15 cellular contexts compared by ENCODE assay signal in the genomic region with DNA sequence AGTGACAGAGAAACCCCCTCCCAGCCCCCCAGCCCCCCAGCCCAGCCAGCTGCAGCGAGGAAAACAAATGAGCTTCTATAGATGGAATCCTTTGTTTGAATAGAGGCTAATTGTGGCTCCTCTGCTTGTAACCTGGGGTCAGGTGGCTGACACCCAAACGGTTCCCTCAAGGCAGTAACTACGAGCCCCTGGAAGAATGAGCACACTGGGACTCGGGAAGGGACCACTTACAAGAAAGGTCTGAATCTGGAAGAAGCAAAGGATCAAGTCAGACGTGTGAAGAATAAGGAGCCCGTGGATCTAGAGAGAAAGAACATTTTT.
A peak's percentile ranks its signal among the peaks of the same experiment; 100 is the strongest.
DNase-seq lines count a peak whose midpoint lies in the region; FAIRE-seq and TF ChIP-seq lines count a peak whose summit lies in the region.
"Had no signal": no experiment of that assay in that cellular context is flagged by ENCODE, and none has a peak within 500 bp of the region (broad histone marks: within the 10 kb centered on the region; RNA-seq: fewer than 3 reads in every experiment).

No MANE protein-coding gene starts in this region.

- peak overlapping the region; percentile 66 for H3K4me2 ChIP-seq in astrocyte (ENCODE audit: low read length)

- no peak for TF ChIP-seq EP300 in stomach (IDR thresholded peaks at IDR 0.05)

- H3K4me1 Mint-ChIP-seq in activated naive CD4-positive, alpha-beta T cell treated with anti-CD3 and anti-CD28 coated beads for 36 hours (ENCODE audit: low read depth): peaks cover 56% of the 10 kb centered on the region
- peaks cover 5% of the 10 kb centered on the region for H3K4me1 Mint-ChIP-seq in astrocyte (ENCODE audit: low read depth, unreplicated experiment)

- H3K27me3 Mint-ChIP-seq in activated naive CD4-positive, alpha-beta T cell treated with anti-CD3 and anti-CD28 coated beads for 36 hours (ENCODE audit: low read depth): no peaks in the 10 kb centered on the region
- H3K27me3 Mint-ChIP-seq in astrocyte (ENCODE audit: low read depth, unreplicated experiment): no peaks in the 10 kb centered on the region

- no peak overlapping the region for H2AFZ ChIP-seq in astrocyte (ENCODE audit: low read depth, low read length)

- H3K4me3 ChIP-seq in astrocyte (ENCODE audit: insufficient read depth, low read depth, low read length) (no peak overlapping the region), stomach (no peak overlapping the region)
- H3K4me3 ChIP-seq: esophagus squamous epithelium, prostate gland had no signal

- FAIRE-seq in astrocyte (lab: Jason Lieb, UNC): no peak

- no peak overlapping the region for H3K9ac ChIP-seq in astrocyte (ENCODE audit: low read length)

- peaks cover 11% of the 10 kb centered on the region for H3K4me1 ChIP-seq in astrocyte (ENCODE audit: insufficient read depth, low read length)
- H3K4me1 ChIP-seq in stomach: peaks cover 25 to 41% (median 38%) of the 10 kb centered on the region in 4 donors
- H3K4me1 ChIP-seq: prostate gland had no signal

- no peak for TF ChIP-seq POLR2A in stomach (IDR thresholded peaks at IDR 0.05)

- H4K20me1 ChIP-seq in astrocyte (ENCODE audit: insufficient read depth, low read length): no peaks in the 10 kb centered on the region

- no peaks in the 10 kb centered on the region for H3K79me2 ChIP-seq in astrocyte (ENCODE audit: insufficient read depth, low read length)

- no peaks in the 10 kb centered on the region for H3K9me3 Mint-ChIP-seq in activated naive CD4-positive, alpha-beta T cell treated with anti-CD3 and anti-CD28 coated beads for 36 hours
- no peaks in the 10 kb centered on the region for H3K9me3 Mint-ChIP-seq in astrocyte (ENCODE audit: unreplicated experiment)

- H3K9me3 ChIP-seq in astrocyte (ENCODE audit: insufficient read depth, low read depth, low read length) (no peaks in the 10 kb centered on the region), stomach (no peaks in the 10 kb centered on the region)
- H3K9me3 ChIP-seq: esophagus squamous epithelium, prostate gland had no signal

- TF ChIP-seq CTCF in astrocyte (IDR thresholded peaks at IDR 0.05; ENCODE audit: insufficient read depth, low read depth, low read length): no peak
- TF ChIP-seq CTCF in stomach (IDR thresholded peaks at IDR 0.05): no peak

- H3K27ac ChIP-seq in astrocyte (ENCODE audit: low read depth, low read length) (no peak overlapping the region), stomach (peak overlapping the region in 4 of 5 donors; percentile 81 to 91 (median 86))
- H3K27ac ChIP-seq: prostate gland had no signal

- no peak overlapping the region for H3K4me3 Mint-ChIP-seq in activated naive CD4-positive, alpha-beta T cell treated with anti-CD3 and anti-CD28 coated beads for 36 hours
- no peak overlapping the region for H3K4me3 Mint-ChIP-seq in astrocyte (ENCODE audit: unreplicated experiment)

- CTCF ChIA-PET in activated naive CD4-positive, alpha-beta T cell treated with anti-CD3 and anti-CD28 coated beads for 36 hours (lab: Charles Lee): interaction anchor here (1.6 kb wide), 1 partner anchor 108 kb away, joined by 6 read pairs; no protein-coding TSS in a partner anchor

- WGBS in stomach, 5 donors: 52 to 62% (median 57%) methylated on average over 6 of the region's 6 CpGs

- H3K27me3 ChIP-seq in astrocyte (ENCODE audit: insufficient read depth, low read length) (no peaks in the 10 kb centered on the region), stomach (no peaks in the 10 kb centered on the region)
- H3K27me3 ChIP-seq: esophagus squamous epithelium had no signal

- H3K36me3 ChIP-seq in astrocyte (ENCODE audit: insufficient read depth, low read length) (no peaks in the 10 kb centered on the region), stomach (no peaks in the 10 kb centered on the region)
- H3K36me3 ChIP-seq: esophagus squamous epithelium, prostate gland had no signal

- no peak for DNase-seq in activated naive CD4-positive, alpha-beta T cell treated with anti-CD3 and anti-CD28 coated beads for 36 hours
- no peak for DNase-seq in activated naive CD4-positive, alpha-beta T cell treated with anti-CD3 and anti-CD28 coated beads, Interleukin-2, amount 50 U/mL, for 16 hours
- DNase-seq in NCI-H526 (lab: John Stamatoyannopoulos, UW) (peak; percentile 32 to 36), astrocyte (ENCODE audit: low read depth) (peak; percentile 12), stomach (no peak), hypothalamus (lab: John Stamatoyannopoulos, UW) (no peak), NCI-H2171 (lab: John Stamatoyannopoulos, UW) (no peak), Kasumi-1 (lab: John Stamatoyannopoulos, UW) (no peak)
- DNase-seq: activated CD4-positive, alpha-beta T cell treated with anti-CD3 and anti-CD28 coated beads for 1 hour; esophagus squamous epithelium; HCEC 1CT; NCI-H1092 treated with DMSO at 0.1 percent for 48 hours; stimulated activated CD4-positive, alpha-beta T cell treated with anti-CD3 and anti-CD28 coated beads, Interleukin-4, amount 100 ng/mL, for 1 hour; stimulated activated naive CD4-positive, alpha-beta T cell treated with Interleukin-2 at 50 U/mL for 16 hours had no signal

- intact Hi-C loops in activated naive CD4-positive, alpha-beta T cell treated with anti-CD3 and anti-CD28 coated beads for 36 hours (cut with micrococcal nuclease): loop anchor here (1.0 to 10.0 kb wide), 7 partner anchors 17 to 1439 kb away; a partner anchor contains a TSS
- intact Hi-C loops in stomach (cut with DNase I; ENCODE audit: low total_unique reads): no loop called here

- no peaks in the 10 kb centered on the region for H3K36me3 Mint-ChIP-seq in activated naive CD4-positive, alpha-beta T cell treated with anti-CD3 and anti-CD28 coated beads for 36 hours (ENCODE audit: low read depth)
- H3K36me3 Mint-ChIP-seq in astrocyte (ENCODE audit: low read depth, unreplicated experiment): no peaks in the 10 kb centered on the region

- H3K27ac Mint-ChIP-seq in activated naive CD4-positive, alpha-beta T cell treated with anti-CD3 and anti-CD28 coated beads for 36 hours: peak overlapping the region; percentile 95
- peak overlapping the region; percentile 47 for H3K27ac Mint-ChIP-seq in astrocyte (ENCODE audit: unreplicated experiment)

Comparison
In these comparisons a context has a peak if more than half of its experiments do, and no peak if none do; other contexts are left out.
1. DNase-seq: peak in NCI-H526 (2 of 2) and astrocyte (single experiment); none in activated naive CD4-positive, alpha-beta T cell treated with anti-CD3 and anti-CD28 coated beads for 36 hours (single experiment), activated naive CD4-positive, alpha-beta T cell treated with anti-CD3 and anti-CD28 coated beads, Interleukin-2, amount 50 U/mL, for 16 hours (single experiment), stomach (single experiment), hypothalamus (0 of 51), NCI-H2171 (single experiment) and Kasumi-1 (0 of 2).